In the genomic region with DNA sequence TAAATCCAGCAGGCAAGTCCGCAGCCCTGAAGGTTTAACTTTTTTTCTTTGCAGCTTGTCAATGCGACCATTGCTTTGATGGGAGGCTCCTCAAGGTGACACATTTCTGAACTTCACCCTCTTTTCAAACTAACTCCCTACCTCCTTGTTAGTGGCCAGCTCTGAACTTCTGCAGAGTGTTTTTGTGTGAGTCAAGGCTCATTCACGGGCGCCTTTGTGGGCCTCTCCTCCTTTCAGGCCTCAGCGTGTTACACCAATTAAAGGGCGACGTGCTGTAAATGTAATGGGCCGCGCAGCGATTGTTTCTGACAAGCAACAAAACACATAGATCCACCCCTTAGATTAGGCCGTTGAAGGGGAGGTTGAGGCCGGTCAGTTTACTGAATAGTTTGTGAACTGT, we compare ENCODE assay signal across 1 cellular context.
TF ChIP-seq lines count a peak whose summit lies in the region.

No MANE protein-coding gene starts in this region.

TF ChIP-seq in HepG2, 621 proteins besides CTCF, POLR2A, EP300 and RAD21:
- TF ChIP-seq ZNF354B (CRISPR knock-in tag; IDR thresholded peaks at IDR 0.05) (no peak), ZNF670 (CRISPR knock-in tag; IDR thresholded peaks at IDR 0.05; ENCODE audit: borderline replicate concordance) (no peak), ZNF253 (CRISPR knock-in tag; IDR thresholded peaks at IDR 0.05; ENCODE audit: borderline replicate concordance) (no peak), BCL6 (CRISPR knock-in tag; IDR thresholded peaks at IDR 0.05) (no peak)
